8 cellular contexts compared by ENCODE assay signal in genomic region chr20:23349338-23350006, GRCh38. TPM values are rescaled to one million over a fixed set of nuclear protein-coding genes. Genes with fewer than 3 reads are reported as not detected.
DNase-seq lines count a peak whose midpoint lies in the region; FAIRE-seq and TF ChIP-seq lines count a peak whose summit lies in the region.

No MANE protein-coding gene starts in this region.

- TF ChIP-seq POLR2A in adrenal gland (IDR thresholded peaks at IDR 0.05) = no peak
- no peak for TF ChIP-seq POLR2A in GM12892 (IDR thresholded peaks at IDR 0.05; ENCODE audit: low read depth, low read length)

- H3K27me3 ChIP-seq in HUES6 (ENCODE audit: control insufficient read depth, insufficient read depth, low read length) = no peaks in the 10 kb centered on the region
- H3K27me3 ChIP-seq in adrenal gland = no peaks in the 10 kb centered on the region
- H3K27me3 ChIP-seq in stomach smooth muscle (ENCODE audit: control insufficient read depth in 1 of 2, insufficient read depth in 2 of 2, low read length in 2 of 2) = no peaks in the 10 kb centered on the region

- H3K9me3 ChIP-seq in ES-I3 (ENCODE audit: control insufficient read depth, insufficient read depth, low read length) (no peaks in the 10 kb centered on the region), HUES6 (ENCODE audit: control insufficient read depth, insufficient read depth, low read depth, low read length) (no peaks in the 10 kb centered on the region), adrenal gland (replicated peaks in 1 of 3) (no peaks in the 10 kb centered on the region), stomach smooth muscle (ENCODE audit: control insufficient read depth in 2 of 2, low read length in 2 of 2) (no peaks in the 10 kb centered on the region)

- DNase-seq in GM20000 (ENCODE audit: low spot score) = peak; percentile 45
- DNase-seq in adrenal gland = peak in 2 of 7 donors; percentile 32 to 47
- DNase-seq in iPS-NIHi11 (ENCODE audit: low spot score) = peak; percentile 40
- no peak for DNase-seq in GM12892 (ENCODE audit: insufficient read length)
- DNase-seq in mucosa of gallbladder (ENCODE audit: low spot score) = no peak

- peak overlapping the region; percentile 89; the same call in 1 of the 2 replicates for H3K27ac ChIP-seq in HUES6 (ENCODE audit: low read depth, low read length)
- H3K27ac ChIP-seq in adrenal gland = peak overlapping the region; percentile 95 to 100 (median 99)
- peak overlapping the region; percentile 99 for H3K27ac ChIP-seq in stomach smooth muscle (ENCODE audit: low read length)

- FAIRE-seq in GM12892 (lab: Jason Lieb, UNC) = no peak

- peak overlapping the region; percentile 89 for H3K4me3 ChIP-seq in HUES6 (ENCODE audit: low read depth, low read length)
- H3K4me3 ChIP-seq in adrenal gland = peak overlapping the region in 2 of 4 donors; percentile 61 to 96
- peak overlapping the region; percentile 69 to 89 for H3K4me3 ChIP-seq in stomach smooth muscle (ENCODE audit: low read length in 2 of 2)

- 18 to 20% (median 19%) methylated on average over 11 of the region's 11 CpGs for WGBS in adrenal gland, 4 donors

- TF ChIP-seq CTCF in GM20000 (IDR thresholded peaks at IDR 0.05; ENCODE audit: extremely low read depth, missing control alignments) (no peak), adrenal gland (IDR thresholded peaks at IDR 0.05) (peak; percentile 22 to 75 (median 58))

- H3K9ac ChIP-seq in ES-I3 (ENCODE audit: low read depth, low read length) (peak overlapping the region; percentile 69), HUES6 (ENCODE audit: low read length) (peak overlapping the region; percentile 65), stomach smooth muscle (ENCODE audit: low read length in 2 of 2) (peak overlapping the region; percentile 92 to 99)

- intact Hi-C loops in adrenal gland (cut with DNase I) = loop anchor here (5.0 to 10.0 kb wide), 4 partner anchors 263 to 657 kb away; partner anchors contain the start of gene CST3 (in 1 of the 2)

- peaks cover 16% of the 10 kb centered on the region for H3K4me1 ChIP-seq in ES-I3 (ENCODE audit: insufficient read depth, low read length)
- peaks cover 18% of the 10 kb centered on the region for H3K4me1 ChIP-seq in HUES6 (ENCODE audit: control insufficient read depth, insufficient read depth, low read length)
- peaks cover 0 to 24% of the 10 kb centered on the region in 2 donors for H3K4me1 ChIP-seq in adrenal gland (replicated peaks in 1 of 2)
- H3K4me1 ChIP-seq in stomach smooth muscle (ENCODE audit: control insufficient read depth, insufficient read depth, low read length) = peaks cover 22% of the 10 kb centered on the region

- H3K36me3 ChIP-seq in ES-I3 (ENCODE audit: insufficient read depth, low read length) (no peaks in the 10 kb centered on the region), HUES6 (ENCODE audit: control insufficient read depth, insufficient read depth, low read length) (peaks cover 9% of the 10 kb centered on the region), adrenal gland (replicated peaks in 1 of 2) (peaks cover 0 to 8% of the 10 kb centered on the region in 2 donors), stomach smooth muscle (ENCODE audit: control insufficient read depth in 2 of 2, insufficient read depth in 2 of 2, low read length in 2 of 2) (peaks cover 5 to 7% of the 10 kb centered on the region in 2 donors)

RNA-seq across cellular contexts. Expression of gene NXT1, which starts 1.1 kb away (rescaled TPM):
- total RNA-seq in adrenal gland (10 to 100 TPM; 11.1 to 43.8 (median 20.3) TPM), mucosa of gallbladder (10.5 TPM)
- 10 to 100 TPM in 2 of 3 donors, 1 to 10 TPM in 1; 9.2 to 17.0 (median 15.5) TPM for polyA plus RNA-seq in adrenal gland
- 23.7 TPM for polyA plus RNA-seq in GM12892 (2012; ENCODE audit: missing spikeins)

RNA-seq across cellular contexts. Expression of gene GZF1, which starts 12.5 kb away (rescaled TPM):
- total RNA-seq in adrenal gland (10 to 100 TPM; 11.1 to 31.7 (median 21.1) TPM), mucosa of gallbladder (13.0 TPM)
- polyA plus RNA-seq in adrenal gland = 10 to 100 TPM in 1 of 3 donors, 1 to 10 TPM in 2; 8.0 to 19.5 (median 8.2) TPM
- 6.3 TPM for polyA plus RNA-seq in GM12892 (2012; ENCODE audit: missing spikeins)

Comparison
In these comparisons a context has a peak if more than half of its experiments do, and no peak if none do; other contexts are left out.
1. DNase-seq: peak in GM20000 (single experiment) and iPS-NIHi11 (single experiment); none in GM12892 (single experiment) and mucosa of gallbladder (single experiment).
2. Peak in every context shown above with its lines, with median percentiles within 50 percentile points of each other: H3K9ac ChIP-seq and H3K27ac ChIP-seq.